32 cellular contexts compared by ENCODE assay signal in the genomic region with DNA sequence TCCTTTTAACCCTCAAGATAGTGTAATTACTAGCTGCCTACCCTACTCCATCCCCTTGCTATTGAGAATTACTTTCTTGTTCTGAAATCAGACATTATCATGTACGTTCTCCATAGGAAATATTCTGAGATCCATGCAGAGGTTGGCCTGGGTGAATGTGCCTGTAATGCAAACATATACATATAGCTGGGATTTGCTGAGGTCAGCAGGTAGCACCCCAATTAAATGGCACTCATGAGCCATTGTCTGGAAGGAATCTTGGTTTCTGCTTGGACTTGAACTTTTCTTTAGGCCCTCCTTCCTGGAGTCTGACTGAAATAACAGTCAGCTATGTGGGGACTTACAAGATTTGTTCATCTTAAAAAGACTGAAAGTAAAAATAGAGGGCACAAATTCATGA. TPM values are rescaled to one million over a fixed set of nuclear protein-coding genes. Genes with fewer than 3 reads are reported as not detected.
"Had no signal": no experiment of that assay in that cellular context is flagged by ENCODE, and none has a peak within 500 bp of the region (broad histone marks: within the 10 kb centered on the region; RNA-seq: fewer than 3 reads in every experiment).

No MANE protein-coding gene starts in this region.

- H3K36me3 ChIP-seq: colonic mucosa, esophagus squamous epithelium, gastrocnemius medialis, heart right ventricle, left lung, lower lobe of right lung had no signal

- H3K4me3 ChIP-seq: colonic mucosa, esophagus squamous epithelium, gastrocnemius medialis, heart right ventricle, left lung, lower lobe of right lung, mucosa of descending colon had no signal

- H3K9me3 ChIP-seq: colonic mucosa, esophagus squamous epithelium, gastrocnemius medialis, heart right ventricle, left lung, lower lobe of right lung, mucosa of descending colon had no signal

- H3K27ac ChIP-seq: colonic mucosa, epithelial cell of prostate, esophagus squamous epithelium, gastrocnemius medialis, heart right ventricle, left lung, lower lobe of right lung had no signal

- FAIRE-seq: endometrium, islet of Langerhans, keratinocyte had no signal

- ATAC-seq: effector memory CD8-positive, alpha-beta T cell; gastrocnemius medialis; heart right ventricle; left cardiac atrium; left ventricle myocardium superior; lower lobe of right lung; mucosa of descending colon had no signal

- H3K4me1 ChIP-seq: colonic mucosa, esophagus squamous epithelium, gastrocnemius medialis, heart right ventricle had no signal

- DNase-seq: colonic mucosa; cortex of kidney; effector CD8-positive, alpha-beta T cell; effector memory CD8-positive, alpha-beta T cell; endodermal cell; erythroblast; esophagus squamous epithelium; foreskin fibroblast; foreskin melanocyte; gastrocnemius medialis; glutamatergic neuron; head of caudate nucleus; heart right ventricle; hippocampal formation; left cardiac atrium; left lung; left ventricle myocardium superior; lower lobe of right lung; mesenchymal stem cell; mucosa of descending colon; naive B cell had no signal

- H3K27me3 ChIP-seq: colonic mucosa had no signal

RNA-seq across cellular contexts. Expression of a gene that starts 3.7 kb away (rescaled TPM):
- total RNA-seq: dermis microvascular lymphatic vessel endothelial cell, endodermal cell, glomerular endothelial cell, kidney epithelial cell, lung microvascular endothelial cell, mesothelial cell of epicardium, myocyte had no signal
- polyA plus RNA-seq: heart right ventricle, keratinocyte had no signal

RNA-seq across cellular contexts. Expression of a gene that starts 18.5 kb away (rescaled TPM):
- total RNA-seq: dermis microvascular lymphatic vessel endothelial cell, endodermal cell, glomerular endothelial cell, kidney epithelial cell, lung microvascular endothelial cell, mesothelial cell of epicardium, myocyte had no signal
- polyA plus RNA-seq: heart right ventricle, keratinocyte had no signal

RNA-seq across cellular contexts. Expression of a gene that starts 57.1 kb away (rescaled TPM):
- total RNA-seq: endodermal cell, kidney epithelial cell, lung microvascular endothelial cell, mesenteric fat pad, myocyte had no signal
